ENCODE assay signal across 35 cellular contexts in the genomic region with DNA sequence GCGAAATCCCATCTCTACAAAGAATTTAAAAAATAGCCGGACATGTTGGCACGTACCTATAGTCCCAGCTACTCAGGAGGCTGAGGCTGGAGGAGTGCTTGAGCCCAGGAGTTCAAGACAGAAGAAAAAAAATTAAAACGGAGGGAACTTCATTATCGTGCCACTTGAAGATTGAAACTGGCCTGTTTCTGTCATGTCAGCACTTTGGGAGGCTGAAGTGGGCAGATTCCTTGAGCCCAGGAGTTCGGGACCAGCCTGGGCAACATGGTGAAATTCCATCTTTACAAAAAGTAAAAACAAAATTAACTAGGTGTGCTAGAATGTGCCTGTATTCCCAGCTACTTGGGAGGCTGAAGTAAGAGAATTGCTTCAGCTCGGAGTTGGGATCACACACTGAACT. TPM values are rescaled to one million over a fixed set of nuclear protein-coding genes. Genes with fewer than 3 reads are reported as not detected.
"Had no signal": no experiment of that assay in that cellular context is flagged by ENCODE, and none has a peak within 500 bp of the region (broad histone marks: within the 10 kb centered on the region; RNA-seq: fewer than 3 reads in every experiment).

No MANE protein-coding gene starts in this region.

- H3K36me3 Mint-ChIP-seq: naive thymus-derived CD4-positive, alpha-beta T cell; stimulated activated memory B cell treated with anti-CD40 and anti-IgM and Interleukin-4, amounts not matched to agents 10 μg/mL and 1 μg/mL and 100 μg/mL, for 72 hours; type B pancreatic cell had no signal

- H3K4me1 Mint-ChIP-seq: naive thymus-derived CD4-positive, alpha-beta T cell; nephron; stimulated activated memory B cell treated with anti-CD40 and anti-IgM and Interleukin-4, amounts not matched to agents 10 μg/mL and 1 μg/mL and 100 μg/mL, for 72 hours had no signal

- DNase-seq: dorsolateral prefrontal cortex; effector CD8-positive, alpha-beta T cell; erythroblast; esophagus squamous epithelium; foreskin melanocyte; glutamatergic neuron; heart right ventricle; hippocampal formation; left cardiac atrium; left lung; mesenchymal stem cell; midbrain; naive thymus-derived CD4-positive, alpha-beta T cell; nucleus accumbens; sigmoid colon; stimulated activated CD4-positive, alpha-beta T cell treated with anti-CD3 and anti-CD28 coated beads, Interleukin-2, amount 100 ng/mL, for 24 hours; stimulated activated CD4-positive, alpha-beta T cell treated with anti-CD3 and anti-CD28 coated beads, Interleukin-4, amount 100 ng/mL, for 24 hours; stimulated activated naive CD8-positive, alpha-beta T cell treated with anti-CD3 and anti-CD28 coated beads, Interleukin-15, Interleukin-2, amounts not matched to agents 100 U/mL and 50 U/mL, for 24 hours; substantia nigra; testis; tibial artery had no signal

- H3K4me3 Mint-ChIP-seq: naive thymus-derived CD4-positive, alpha-beta T cell; nephron; stimulated activated memory B cell treated with anti-CD40 and anti-IgM and Interleukin-4, amounts not matched to agents 10 μg/mL and 1 μg/mL and 100 μg/mL, for 72 hours; type B pancreatic cell had no signal

- H3K9me3 Mint-ChIP-seq: naive thymus-derived CD4-positive, alpha-beta T cell; nephron; stimulated activated memory B cell treated with anti-CD40 and anti-IgM and Interleukin-4, amounts not matched to agents 10 μg/mL and 1 μg/mL and 100 μg/mL, for 72 hours; type B pancreatic cell had no signal

- H3K4me3 ChIP-seq: dorsolateral prefrontal cortex, esophagus squamous epithelium, heart right ventricle, left lung, prostate gland, right atrium auricular region, sigmoid colon, testis, tibial artery had no signal

- H3K9me3 ChIP-seq: esophagus squamous epithelium, heart right ventricle, left lung, prostate gland, right atrium auricular region, sigmoid colon, testis, tibial artery had no signal

- H3K27ac ChIP-seq: heart right ventricle, left lung, prostate gland, right atrium auricular region, sigmoid colon, testis, tibial artery had no signal

- ATAC-seq: heart right ventricle; left cardiac atrium; left lung; naive thymus-derived CD4-positive, alpha-beta T cell; stimulated activated memory B cell treated with anti-CD40 and anti-IgM and Interleukin-4, amounts not matched to agents 10 μg/mL and 1 μg/mL and 100 μg/mL, for 72 hours; stimulated activated naive CD8-positive, alpha-beta T cell treated with anti-CD3 and anti-CD28 coated beads, Interleukin-15, Interleukin-2, amounts not matched to agents 100 U/mL and 50 U/mL, for 24 hours had no signal

- H3K36me3 ChIP-seq: esophagus squamous epithelium, heart right ventricle, left lung, prostate gland, right atrium auricular region, sigmoid colon, tibial artery had no signal

- H3K27ac Mint-ChIP-seq: naive thymus-derived CD4-positive, alpha-beta T cell; stimulated activated memory B cell treated with anti-CD40 and anti-IgM and Interleukin-4, amounts not matched to agents 10 μg/mL and 1 μg/mL and 100 μg/mL, for 72 hours had no signal

- H3K27me3 ChIP-seq: dorsolateral prefrontal cortex, esophagus squamous epithelium, heart right ventricle, left lung, right atrium auricular region, sigmoid colon, testis, tibial artery had no signal

- H3K27me3 Mint-ChIP-seq: stimulated activated memory B cell treated with anti-CD40 and anti-IgM and Interleukin-4, amounts not matched to agents 10 μg/mL and 1 μg/mL and 100 μg/mL, for 72 hours; type B pancreatic cell had no signal

- H3K4me1 ChIP-seq: heart right ventricle, left lung, prostate gland, right atrium auricular region, sigmoid colon, testis, tibial artery had no signal

- FAIRE-seq: colon, islet of Langerhans had no signal

RNA-seq across cellular contexts. Expression of a gene that starts 3.0 kb away (rescaled TPM):
- total RNA-seq: dorsolateral prefrontal cortex; esophagus squamous epithelium; heart right ventricle; kidney epithelial cell; left cardiac atrium; left lung; lower leg skin; lung microvascular endothelial cell; mucosa of gallbladder; naive thymus-derived CD4-positive, alpha-beta T cell; osteocyte; right atrium auricular region; sigmoid colon; skeletal muscle tissue; urinary bladder had no signal
- polyA plus RNA-seq: heart right ventricle; naive thymus-derived CD4-positive, alpha-beta T cell; sigmoid colon; urinary bladder had no signal

RNA-seq across cellular contexts. Expression of a gene that starts 59.4 kb away (rescaled TPM):
- total RNA-seq: kidney epithelial cell, lung microvascular endothelial cell, osteocyte had no signal
- polyA plus RNA-seq: naive thymus-derived CD4-positive, alpha-beta T cell had no signal
